In the genomic region with DNA sequence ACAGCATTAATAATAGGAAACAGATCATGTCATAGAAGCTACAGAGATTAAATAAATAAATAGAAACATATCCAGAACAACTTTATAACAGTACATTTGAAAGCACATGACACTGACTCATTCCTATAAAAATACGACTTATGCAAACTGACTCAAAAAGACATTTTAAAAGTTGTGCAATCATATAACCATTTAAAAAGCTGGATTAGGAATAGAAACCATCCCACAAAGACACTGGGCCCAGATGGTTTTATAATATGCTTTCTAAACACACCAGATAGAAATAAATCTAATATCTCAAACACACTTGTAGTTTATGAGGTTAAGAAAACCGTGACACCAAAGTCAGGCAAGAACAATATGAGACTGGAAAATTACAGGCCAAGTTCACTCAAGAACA, we compare ENCODE assay signal across 12 cellular contexts. TPM values are rescaled to one million over a fixed set of nuclear protein-coding genes. Genes with fewer than 3 reads are reported as not detected.
DNase-seq lines count a peak whose midpoint lies in the region; ATAC-seq and TF ChIP-seq lines count a peak whose summit lies in the region.
"Had no signal": no experiment of that assay in that cellular context is flagged by ENCODE, and none has a peak within 500 bp of the region (broad histone marks: within the 10 kb centered on the region; RNA-seq: fewer than 3 reads in every experiment).

No MANE protein-coding gene starts in this region.

- no peaks in the 10 kb centered on the region for H3K36me3 ChIP-seq in IMR-90 (ENCODE audit: control insufficient read depth, insufficient read depth, low read length)
- H3K36me3 ChIP-seq in mesenchymal stem cell (ENCODE audit: control insufficient read depth in 1 of 2, insufficient read depth in 2 of 2, low read depth in 1 of 2, low read length in 2 of 2): no peaks in the 10 kb centered on the region

- H3K9me1 ChIP-seq in IMR-90 (ENCODE audit: insufficient read depth, low read length): no peaks in the 10 kb centered on the region

- TF ChIP-seq POLR2A in IMR-90 (IDR thresholded peaks at IDR 0.05; ENCODE audit: low read depth, low read length): no peak

- H3K23ac ChIP-seq in IMR-90 (ENCODE audit: low read depth, low read length) (no peak overlapping the region), mesenchymal stem cell (ENCODE audit: low read length in 2 of 2) (no peak overlapping the region)

- H2BK20ac ChIP-seq in IMR-90 (ENCODE audit: low read depth, low read length): no peak overlapping the region

- CTCF ChIA-PET in AG04449 (lab: Yijun Ruan, JAX) (interaction anchor here (1.0 to 1.1 kb wide), 3 partner anchors 9 to 1443 kb away, joined by 3 to 4 read pairs (median 3); no protein-coding TSS in a partner anchor), IMR-90 (lab: Yijun Ruan, JAX) (no interaction called here)

- no peak overlapping the region for H3K14ac ChIP-seq in IMR-90 (replicated peaks; ENCODE audit: low read depth, low read length)
- no peak overlapping the region for H3K14ac ChIP-seq in mesenchymal stem cell (ENCODE audit: low read length in 2 of 2)

- H3K4me2 ChIP-seq in IMR-90 (ENCODE audit: low read depth, low read length) (no peak overlapping the region; the same call in 1 of the 2 replicates), mesenchymal stem cell (ENCODE audit: low read length, poor library complexity, severe bottlenecking) (no peak overlapping the region)

- no peaks in the 10 kb centered on the region for H4K20me1 ChIP-seq in IMR-90 (ENCODE audit: insufficient read depth, low read length)

- peak; percentile 31 for DNase-seq in AG04449 (ENCODE audit: low read depth, low spot score)
- DNase-seq in IMR-90: peak; percentile 63
- peak; percentile 63 to 80 for DNase-seq in cardiac fibroblast (ENCODE audit: low read depth in 2 of 2)
- DNase-seq in mesenchymal stem cell: peak; percentile 2
- DNase-seq in activated effector memory CD4-positive, alpha-beta T cell treated with Interleukin-2 at 50 U/mL for 16 hours: no peak
- no peak for DNase-seq in germinal center (ENCODE audit: low spot score)
- no peak for DNase-seq in stimulated activated CD4-positive, alpha-beta T cell treated with anti-CD3 and anti-CD28 coated beads, Interleukin-1b, Interleukin-23, amount 100 ng/mL, for 48 hours
- DNase-seq in effector CD8-positive, alpha-beta T cell (lab: John Stamatoyannopoulos, UW): no peak
- DNase-seq: MM.1S; stimulated activated CD4-positive, alpha-beta T cell treated with anti-CD3 and anti-CD28 coated beads, Interleukin-2, amount 100 ng/mL, for 24 hours had no signal

- H3K27me3 ChIP-seq in IMR-90 (ENCODE audit: control insufficient read depth, insufficient read depth, low read length) (peaks cover 4% of the 10 kb centered on the region), mesenchymal stem cell (ENCODE audit: control insufficient read depth in 1 of 2, insufficient read depth in 1 of 2, low read length in 2 of 2) (peaks cover 0 to 4% of the 10 kb centered on the region in 2 experiments)

- no peak overlapping the region for H3K27ac ChIP-seq in IMR-90 (ENCODE audit: insufficient read depth, low read length)
- H3K27ac ChIP-seq in mesenchymal stem cell (ENCODE audit: low read length, poor library complexity, severe bottlenecking): no peak overlapping the region
- H3K27ac ChIP-seq: parathyroid adenoma had no signal

- H3K9ac ChIP-seq in IMR-90 (ENCODE audit: low read depth, low read length) (no peak overlapping the region), mesenchymal stem cell (ENCODE audit: low read length) (peak overlapping the region; percentile 74)
- H3K9ac ChIP-seq: parathyroid adenoma had no signal

- dilution Hi-C loops in IMR-90 (cut with HindIII; ENCODE audit: low sequenced_read_pairs, unreplicated experiment): no loop called here

- H2BK12ac ChIP-seq in mesenchymal stem cell (ENCODE audit: low read length in 2 of 2): no peak overlapping the region

- H3K9me3 ChIP-seq in IMR-90 (ENCODE audit: control insufficient read depth, insufficient read depth, low read length): no peaks in the 10 kb centered on the region
- H3K9me3 ChIP-seq in mesenchymal stem cell (ENCODE audit: control insufficient read depth, low read length): peaks cover 27% of the 10 kb centered on the region

- intact Hi-C loops in IMR-90 (cut with micrococcal nuclease): no loop called here

- H2AFZ ChIP-seq in IMR-90 (replicated peaks; ENCODE audit: low read length, poor library complexity): no peak overlapping the region
- no peak overlapping the region for H2AFZ ChIP-seq in mesenchymal stem cell (ENCODE audit: low read depth, low read length)
- H2AFZ ChIP-seq: parathyroid adenoma had no signal

- H2BK120ac ChIP-seq in IMR-90 (ENCODE audit: low read depth, low read length) (no peak overlapping the region), mesenchymal stem cell (ENCODE audit: low read depth, low read length) (no peak overlapping the region)

- H2AK5ac ChIP-seq in IMR-90 (ENCODE audit: low read depth, low read length): no peak overlapping the region
- no peak overlapping the region for H2AK5ac ChIP-seq in mesenchymal stem cell (ENCODE audit: low read length, severe bottlenecking)

- in situ Hi-C loops in IMR-90 (cut with MboI; ENCODE audit: low sequenced_read_pairs): no loop called here

- no peak overlapping the region for H2AK9ac ChIP-seq in IMR-90 (replicated peaks; ENCODE audit: low read depth, low read length, poor library complexity)

- peak; percentile 17; the same call in 1 of the 2 replicates for ATAC-seq in IMR-90 (ENCODE audit: low read depth)

- no CpG with 5 or more reads among the region's 2 CpGs for WGBS in IMR-90 (ENCODE audit: extremely low coverage in 2 of 2, insufficient read length in 1 of 2), 2 experiments
- WGBS in mesenchymal stem cell: 93% methylated on average over 1 of the region's 2 CpGs

- BruUV-seq in IMR-90 (replicated peaks; lab: Mats Ljungman, UMichigan): no TSS peak

- H2BK15ac ChIP-seq in IMR-90 (ENCODE audit: low read depth, low read length): no peak overlapping the region
- no peak overlapping the region for H2BK15ac ChIP-seq in mesenchymal stem cell (ENCODE audit: low read depth, poor library complexity, severe bottlenecking)

- H4K91ac ChIP-seq in IMR-90 (ENCODE audit: insufficient read depth, low read depth, low read length) (no peak overlapping the region), mesenchymal stem cell (ENCODE audit: low read length) (no peak overlapping the region)

- H3K79me1 ChIP-seq in IMR-90 (ENCODE audit: low read depth in 1 of 2, low read length in 2 of 2) (no peaks in the 10 kb centered on the region), mesenchymal stem cell (replicated peaks; ENCODE audit: low read length, poor library complexity, severe bottlenecking) (no peaks in the 10 kb centered on the region)

- H3K18ac ChIP-seq in IMR-90 (ENCODE audit: low read depth, low read length) (no peak overlapping the region), mesenchymal stem cell (ENCODE audit: low read depth in 1 of 2, low read length in 2 of 2) (no peak overlapping the region)

- no peak for TF ChIP-seq RAD21 in IMR-90 (IDR thresholded peaks at IDR 0.05; ENCODE audit: low read length)

- TF ChIP-seq CTCF in AG04449 (IDR thresholded peaks at IDR 0.05; ENCODE audit: insufficient read depth, low read length, missing control alignments) (no peak), IMR-90 (conservative IDR thresholded peaks at IDR 0.05; ENCODE audit: low read depth, low read length) (no peak), cardiac fibroblast (IDR thresholded peaks at IDR 0.05; ENCODE audit: low read depth, low read length) (no peak)

- POLR2A ChIA-PET in AG04449 (lab: Yijun Ruan, JAX): no interaction called here
- POLR2A ChIA-PET in IMR-90 (lab: Charles Lee; ENCODE audit: unreplicated experiment): no interaction called here

- no peak overlapping the region for H3K4me3 ChIP-seq in AG04449 (ENCODE audit: low read depth, low read length)
- H3K4me3 ChIP-seq in IMR-90 (ENCODE audit: insufficient read depth, low read depth, low read length): no peak overlapping the region
- H3K4me3 ChIP-seq in cardiac fibroblast (replicated peaks in 1 of 2; ENCODE audit: low read depth in 2 of 2, low read length in 2 of 2): no peak overlapping the region
- H3K4me3 ChIP-seq in mesenchymal stem cell (ENCODE audit: insufficient read depth in 1 of 2, low read depth in 1 of 2, low read length in 2 of 2): no peak overlapping the region

- H3K4me1 ChIP-seq in IMR-90 (ENCODE audit: control insufficient read depth, insufficient read depth, low read length): no peaks in the 10 kb centered on the region
- H3K4me1 ChIP-seq in mesenchymal stem cell (ENCODE audit: control insufficient read depth, insufficient read depth, low read depth, low read length): no peaks in the 10 kb centered on the region
- H3K4me1 ChIP-seq: parathyroid adenoma had no signal

- H4K5ac ChIP-seq in IMR-90 (ENCODE audit: low read depth, low read length): no peak overlapping the region

- no peak overlapping the region for H2BK5ac ChIP-seq in IMR-90 (ENCODE audit: low read depth, low read length, poor library complexity, severe bottlenecking)
- H2BK5ac ChIP-seq in mesenchymal stem cell (ENCODE audit: low read depth, low read length, poor library complexity, severe bottlenecking): no peak overlapping the region

- H3K4ac ChIP-seq in IMR-90 (ENCODE audit: low read depth, low read length): no peak overlapping the region
- no peak overlapping the region for H3K4ac ChIP-seq in mesenchymal stem cell (ENCODE audit: low read depth in 1 of 2, low read length in 2 of 2)

- H3K56ac ChIP-seq in IMR-90 (ENCODE audit: extremely low read depth, insufficient read depth, low read length): no peak overlapping the region

- no peak overlapping the region for H4K8ac ChIP-seq in IMR-90 (ENCODE audit: low read depth in 2 of 2, low read length in 2 of 2)
- no peak overlapping the region for H4K8ac ChIP-seq in mesenchymal stem cell (ENCODE audit: low read length)

TF ChIP-seq in IMR-90, 13 proteins besides CTCF, POLR2A, EP300 and RAD21:
- TF ChIP-seq CEBPB (IDR thresholded peaks at IDR 0.05; ENCODE audit: low read depth, low read length): peak; percentile 94
- TF ChIP-seq, protein P1, sequence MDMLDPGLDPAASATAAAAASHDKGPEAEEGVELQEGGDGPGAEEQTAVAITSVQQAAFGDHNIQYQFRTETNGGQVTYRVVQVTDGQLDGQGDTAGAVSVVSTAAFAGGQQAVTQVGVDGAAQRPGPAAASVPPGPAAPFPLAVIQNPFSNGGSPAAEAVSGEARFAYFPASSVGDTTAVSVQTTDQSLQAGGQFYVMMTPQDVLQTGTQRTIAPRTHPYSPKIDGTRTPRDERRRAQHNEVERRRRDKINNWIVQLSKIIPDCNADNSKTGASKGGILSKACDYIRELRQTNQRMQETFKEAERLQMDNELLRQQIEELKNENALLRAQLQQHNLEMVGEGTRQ (IDR thresholded peaks at IDR 0.05; ENCODE audit: low read depth, low read length): peak; percentile 13; the same call in 1 of the 2 replicates
- TF ChIP-seq CHD1 (IDR thresholded peaks at IDR 0.05; ENCODE audit: low read depth, low read length): no peak

RNA-seq across cellular contexts. Expression of a gene that starts 47.6 kb away (rescaled TPM):
- total RNA-seq in IMR-90 (2012; rRNA removed): 0.56 TPM in 1 of 2 replicates, not detected in the other
- 0.10 and 0.27 TPM in 2 replicates for polyA plus RNA-seq in IMR-90 (2012; rRNA removed)
- 0.03 TPM in 1 of 2 replicates, not detected in the other for polyA plus RNA-seq in IMR-90 (2012; cell fraction: cytosol; rRNA removed)
- 1.1 and 1.3 TPM in 2 replicates for polyA plus RNA-seq in IMR-90 (2012; cell fraction: nucleus; rRNA removed; ENCODE audit: low replicate concordance)
- polyA plus RNA-seq in mesenchymal stem cell (2013, experiment 1 of 2): 0.03 TPM
- polyA plus RNA-seq in mesenchymal stem cell (2013, experiment 2 of 2): 0.04 TPM
- total RNA-seq: T-helper 2 cell treated with Interferon-gamma antibody and Interleukin-4, amounts not matched to agents 100 ng/mL and 5 ng/mL, for 36 hours had no signal

Comparison
In these comparisons a context has a peak if more than half of its experiments do, and no peak if none do; other contexts are left out.
1. DNase-seq: peak in AG04449 (single experiment), IMR-90 (single experiment), cardiac fibroblast (2 of 2) and mesenchymal stem cell (single experiment); none in activated effector memory CD4-positive, alpha-beta T cell treated with Interleukin-2 at 50 U/mL for 16 hours (single experiment), germinal center (single experiment), stimulated activated CD4-positive, alpha-beta T cell treated with anti-CD3 and anti-CD28 coated beads, Interleukin-1b, Interleukin-23, amount 100 ng/mL, for 48 hours (single experiment) and effector CD8-positive, alpha-beta T cell (single experiment).